Comparison of ENCODE assay signal across 8 cellular contexts in the genomic region with DNA sequence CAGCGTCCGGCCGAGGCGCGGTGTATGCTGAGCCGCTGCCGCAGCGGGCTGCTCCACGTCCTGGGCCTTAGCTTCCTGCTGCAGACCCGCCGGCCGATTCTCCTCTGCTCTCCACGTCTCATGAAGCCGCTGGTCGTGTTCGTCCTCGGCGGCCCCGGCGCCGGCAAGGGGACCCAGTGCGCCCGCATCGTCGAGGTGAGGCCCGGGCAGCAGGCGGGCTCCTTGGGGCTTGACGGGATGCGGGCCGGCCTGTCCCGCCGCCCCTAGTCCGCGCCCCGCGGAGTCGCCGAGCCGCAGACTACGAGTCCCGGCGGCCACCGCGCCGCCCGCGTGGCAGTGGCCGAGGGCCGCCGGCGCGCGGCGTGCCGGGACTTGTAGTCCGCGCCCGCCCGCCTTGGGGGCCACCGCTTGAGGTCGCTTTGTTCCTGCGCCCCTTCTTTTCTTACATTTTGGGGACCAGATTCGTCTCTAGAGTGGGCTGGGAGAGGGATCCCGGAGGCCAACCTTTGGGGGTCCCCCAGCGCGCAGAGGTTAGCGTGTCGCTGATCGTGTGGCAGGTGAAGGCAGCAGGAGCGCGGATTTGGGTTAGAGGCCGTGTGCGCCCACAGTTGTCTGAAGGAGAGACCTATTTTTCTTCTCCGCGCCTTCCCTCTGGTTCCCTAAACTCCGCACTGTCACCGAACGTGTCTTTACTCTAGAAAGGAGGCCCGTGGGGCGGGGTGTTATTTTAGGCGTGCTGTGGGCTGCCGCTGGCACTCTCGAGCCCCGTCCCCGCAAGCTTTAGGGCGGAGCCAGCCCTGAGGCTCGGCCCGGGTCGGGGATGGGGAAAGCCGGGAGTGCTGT. TPM values are rescaled to one million over a fixed set of nuclear protein-coding genes. Genes with fewer than 3 reads are reported as not detected.
A peak's percentile ranks its signal among the peaks of the same experiment; 100 is the strongest.
DNase-seq lines count a peak whose midpoint lies in the region; ATAC-seq and TF ChIP-seq lines count a peak whose summit lies in the region.

No MANE protein-coding gene starts in this region.

- peak overlapping the region; percentile 93 for H3K9ac ChIP-seq in Loucy (ENCODE audit: low read depth, low read length, poor library complexity, severe bottlenecking)

- no peaks in the 10 kb centered on the region for H3K9me3 Mint-ChIP-seq in activated naive CD8-positive, alpha-beta T cell treated with anti-CD3 and anti-CD28 coated beads, Interleukin-2, amount 50 U/mL, for 24 hours

- peaks cover under 1% of the 10 kb centered on the region for H3K36me3 Mint-ChIP-seq in activated naive CD8-positive, alpha-beta T cell treated with anti-CD3 and anti-CD28 coated beads, Interleukin-2, amount 50 U/mL, for 24 hours (ENCODE audit: low read depth)

- H3K9me3 ChIP-seq in HAP-1 (no peaks in the 10 kb centered on the region), Loucy (ENCODE audit: insufficient read depth, low read depth, low read length) (no peaks in the 10 kb centered on the region), prostate gland (no peaks in the 10 kb centered on the region)

- peaks cover 20% of the 10 kb centered on the region for H3K4me1 Mint-ChIP-seq in activated naive CD8-positive, alpha-beta T cell treated with anti-CD3 and anti-CD28 coated beads, Interleukin-2, amount 50 U/mL, for 24 hours

- H3K4me2 ChIP-seq in Loucy (ENCODE audit: low read depth, low read length, poor library complexity, severe bottlenecking), result peak overlapping the region; percentile 85

- 0 out of 2 replicates have a peak, but pooled peaks cover 4% of the 10 kb centered on the region for H3F3A ChIP-seq in Loucy (ENCODE audit: low read depth)

- H3K79me2 ChIP-seq in Loucy (ENCODE audit: insufficient read depth, low read length), result peaks cover 58% of the 10 kb centered on the region

- H3K27ac Mint-ChIP-seq in activated naive CD8-positive, alpha-beta T cell treated with anti-CD3 and anti-CD28 coated beads, Interleukin-2, amount 50 U/mL, for 24 hours, result peak overlapping the region; percentile 96

- H4K20me1 ChIP-seq in Loucy (ENCODE audit: insufficient read depth, low read length, poor library complexity, severe bottlenecking), result peaks cover 21% of the 10 kb centered on the region

- peak; percentile 42 for DNase-seq in GM12864 (ENCODE audit: low read depth)
- DNase-seq in HAP-1 (ENCODE audit: low spot score in 2 of 2), result peak; percentile 72 to 79
- peak; percentile 67 for DNase-seq in SKM-1 treated with dmso at 0.1 percent for 144 hours (lab: John Stamatoyannopoulos, UW; ENCODE audit: unreplicated experiment)
- DNase-seq in activated naive CD8-positive, alpha-beta T cell treated with anti-CD3 and anti-CD28 coated beads, Interleukin-2, amount 50 U/mL, for 24 hours, result peak; percentile 76
- DNase-seq in left cardiac atrium, result peak; percentile 89
- peak; percentile 78 for DNase-seq in prostate gland (ENCODE audit: low spot score)

- in situ Hi-C loops in HAP-1 (cut with MboI; ENCODE audit: low sequenced_read_pairs), result no loop called here

- H3K4me3 ChIP-seq in GM12864 (ENCODE audit: low read depth, low read length), result peak overlapping the region; percentile 71
- H3K4me3 ChIP-seq in HAP-1, result peak overlapping the region; percentile 93
- H3K4me3 ChIP-seq in Loucy (ENCODE audit: low read length, poor library complexity, severe bottlenecking), result peak overlapping the region; percentile 79
- peak overlapping the region; percentile 87 to 98 for H3K4me3 ChIP-seq in prostate gland
- H3K4me3 ChIP-seq in urinary bladder (ENCODE audit: low read depth, low read length), result peak overlapping the region; percentile 97

- H3K4me1 ChIP-seq in HAP-1, result peaks cover 3% of the 10 kb centered on the region
- peaks cover 37% of the 10 kb centered on the region for H3K4me1 ChIP-seq in Loucy (ENCODE audit: insufficient read depth, low read length, poor library complexity, severe bottlenecking)
- no peaks in the 10 kb centered on the region for H3K4me1 ChIP-seq in prostate gland (replicated peaks)
- H3K4me1 ChIP-seq in urinary bladder (ENCODE audit: insufficient read depth), result peaks cover 3% of the 10 kb centered on the region

- intact Hi-C loops in left cardiac atrium (cut with DNase I) (no loop called here), prostate gland (cut with DNase I) (loop anchor here (1.0 to 10.0 kb wide), 2 partner anchors 20 to 391 kb away; partner anchors contain the start of gene STIL)

- H3K27me3 Mint-ChIP-seq in activated naive CD8-positive, alpha-beta T cell treated with anti-CD3 and anti-CD28 coated beads, Interleukin-2, amount 50 U/mL, for 24 hours, result no peaks in the 10 kb centered on the region

- H3K36me3 ChIP-seq in HAP-1 (replicated peaks) (no peaks in the 10 kb centered on the region; the same call in 1 of the 2 replicates), Loucy (ENCODE audit: insufficient read depth, low read length) (no peaks in the 10 kb centered on the region), prostate gland (no peaks in the 10 kb centered on the region), urinary bladder (ENCODE audit: insufficient read depth) (no peaks in the 10 kb centered on the region)

- H3K27ac ChIP-seq in prostate gland (peak overlapping the region; percentile 96 to 97), urinary bladder (ENCODE audit: low read depth) (peak overlapping the region; percentile 99)

- H3K9me2 ChIP-seq in Loucy (replicated peaks; ENCODE audit: low read depth, low read length), result no peaks in the 10 kb centered on the region

- ATAC-seq in activated naive CD8-positive, alpha-beta T cell treated with anti-CD3 and anti-CD28 coated beads, Interleukin-2, amount 50 U/mL, for 24 hours, result peak; percentile 92
- peak; percentile 95 to 97 for ATAC-seq in left cardiac atrium

- WGBS in prostate gland, result 0% methylated on average over 45 of the region's 90 CpGs
- WGBS in urinary bladder, result under 1% methylated on average over 90 of the region's 90 CpGs

- peak overlapping the region; percentile 99 for H2AFZ ChIP-seq in Loucy (ENCODE audit: low read length)

- peak; percentile 15 for TF ChIP-seq POLR2A in prostate gland (IDR thresholded peaks at IDR 0.05)

- TF ChIP-seq CTCF in GM12864 (IDR thresholded peaks at IDR 0.05; ENCODE audit: low read depth, low read length, missing control alignments), result peak; percentile 40
- TF ChIP-seq CTCF in Loucy (conservative IDR thresholded peaks at IDR 0.05; ENCODE audit: low read length), result peak; percentile 40
- peak in 3 of 4 experiments; percentile 31 to 56 (median 48) for TF ChIP-seq CTCF in prostate gland (IDR thresholded peaks at IDR 0.05)

- no peaks in the 10 kb centered on the region for H3K27me3 ChIP-seq in HAP-1 (ENCODE audit: low read depth)
- H3K27me3 ChIP-seq in Loucy (ENCODE audit: insufficient read depth, low read length, poor library complexity, severe bottlenecking), result no peaks in the 10 kb centered on the region
- H3K27me3 ChIP-seq in prostate gland (replicated peaks; ENCODE audit: insufficient read depth), result no peaks in the 10 kb centered on the region

- no peak overlapping the region for H3K4me3 Mint-ChIP-seq in activated naive CD8-positive, alpha-beta T cell treated with anti-CD3 and anti-CD28 coated beads, Interleukin-2, amount 50 U/mL, for 24 hours

RNA-seq across cellular contexts. Expression of gene CMPK1, which starts 0.6 kb away (rescaled TPM):
- total RNA-seq in left cardiac atrium, result 10 to 100 TPM; 77.9 to 92.7 TPM
- 100 to 1,000 TPM in 1 of 2 donors, 10 to 100 TPM in 1; 54.9 to 152 TPM for total RNA-seq in prostate gland
- 146 TPM for total RNA-seq in urinary bladder
- 92.0 TPM for polyA plus RNA-seq in urinary bladder

RNA-seq across cellular contexts. Expression of gene STIL, which starts 20.2 kb away (rescaled TPM):
- total RNA-seq in left cardiac atrium (1 to 10 TPM in 1 of 2 donors, under 1 TPM in 1; 0.81 to 1.4 TPM), prostate gland (1 to 10 TPM; 1.5 to 5.9 TPM), urinary bladder (13.0 TPM)
- polyA plus RNA-seq in urinary bladder, result 0.53 TPM

Comparison
In these comparisons a context has a peak if more than half of its experiments do, and no peak if none do; other contexts are left out.
1. Peak in every context shown above with its lines: DNase-seq, ATAC-seq, H3K4me3 ChIP-seq and H3K27ac ChIP-seq.